In the genomic region with DNA sequence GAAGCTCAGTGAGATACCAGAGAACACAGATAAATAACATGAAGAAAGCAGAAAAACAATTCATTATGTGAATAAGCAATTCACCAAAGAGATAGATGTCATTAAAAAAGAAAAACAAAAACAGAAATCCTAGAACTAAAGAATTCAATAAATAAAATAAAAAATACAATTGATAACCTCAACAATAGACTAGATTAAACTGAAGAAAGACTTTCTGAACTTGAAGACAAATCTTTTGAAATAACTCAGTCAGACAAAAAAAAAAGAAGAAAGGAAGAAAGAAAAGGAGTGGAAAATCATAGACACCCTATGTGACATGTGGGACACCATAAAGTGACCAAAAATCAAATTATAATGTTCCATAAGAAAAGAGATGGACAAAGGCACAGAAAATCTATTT, we compare ENCODE assay signal across 19 cellular contexts. TPM values are rescaled to one million over a fixed set of nuclear protein-coding genes. Genes with fewer than 3 reads are reported as not detected.
DNase-seq lines count a peak whose midpoint lies in the region; ATAC-seq, FAIRE-seq and TF ChIP-seq lines count a peak whose summit lies in the region.
"Had no signal": no experiment of that assay in that cellular context is flagged by ENCODE, and none has a peak within 500 bp of the region (broad histone marks: within the 10 kb centered on the region; RNA-seq: fewer than 3 reads in every experiment).

No MANE protein-coding gene starts in this region.

- H3K9me1 ChIP-seq in K562 (ENCODE audit: control insufficient read depth, insufficient read depth, low read length), result no peaks in the 10 kb centered on the region

- no peak overlapping the region for H3K27ac Mint-ChIP-seq in activated naive CD4-positive, alpha-beta T cell treated with anti-CD3 and anti-CD28 coated beads, Interleukin-2, amount 50 U/mL, for 24 hours
- no peak overlapping the region for H3K27ac Mint-ChIP-seq in osteocyte (ENCODE audit: unreplicated experiment)

- CTCF ChIA-PET in K562 (lab: Yijun Ruan, JAX; ENCODE audit: low intra/inter-chr PET ratio), result no interaction called here

- no peak overlapping the region for H3K4me3 ChIP-seq in K562
- H3K4me3 ChIP-seq: GM12878, GM23248 had no signal

- H2AFZ ChIP-seq in K562 (ENCODE audit: low read depth, low read length), result no peak overlapping the region
- H2AFZ ChIP-seq: GM23248 had no signal

- peaks cover 18% of the 10 kb centered on the region for H3K9me3 Mint-ChIP-seq in activated naive CD4-positive, alpha-beta T cell treated with anti-CD3 and anti-CD28 coated beads, Interleukin-2, amount 50 U/mL, for 24 hours
- H3K9me3 Mint-ChIP-seq in osteocyte (ENCODE audit: unreplicated experiment), result peaks cover 45% of the 10 kb centered on the region

- H3K27ac ChIP-seq in K562 (ENCODE audit: extremely low read depth, low read depth, low read length), result no peak overlapping the region
- H3K27ac ChIP-seq: GM23248 had no signal

- H3K27me3 ChIP-seq in K562 (ENCODE audit: control insufficient read depth in 2 of 2, insufficient read depth in 2 of 2, low read length in 2 of 2), result no peaks in the 10 kb centered on the region

- BruUV-seq in K562 (replicated peaks; lab: Mats Ljungman, UMichigan), result no TSS peak

- no peak for TF ChIP-seq POLR2A in K562 (conservative IDR thresholded peaks at IDR 0.05)

- H3K36me3 ChIP-seq in K562 (ENCODE audit: control insufficient read depth, insufficient read depth, low read length), result no peaks in the 10 kb centered on the region

- no peak for ATAC-seq in K562
- ATAC-seq: GM12878 had no signal

- peaks cover 3% of the 10 kb centered on the region for H3K9me3 ChIP-seq in K562 (replicated peaks; ENCODE audit: control insufficient read depth, insufficient read depth, low read depth, low read length)

- no peaks in the 10 kb centered on the region for H3K79me2 ChIP-seq in K562 (ENCODE audit: control insufficient read depth, insufficient read depth, low read length)

- H4K20me1 ChIP-seq in K562 (replicated peaks; ENCODE audit: control insufficient read depth, insufficient read depth, low read length), result no peaks in the 10 kb centered on the region

- H3K27me3 Mint-ChIP-seq in activated naive CD4-positive, alpha-beta T cell treated with anti-CD3 and anti-CD28 coated beads, Interleukin-2, amount 50 U/mL, for 24 hours, result no peaks in the 10 kb centered on the region
- H3K27me3 Mint-ChIP-seq in osteocyte (ENCODE audit: unreplicated experiment), result no peaks in the 10 kb centered on the region
- H3K27me3 Mint-ChIP-seq: CD4-positive, alpha-beta memory T cell had no signal

- no peaks in the 10 kb centered on the region for H3K4me1 Mint-ChIP-seq in activated naive CD4-positive, alpha-beta T cell treated with anti-CD3 and anti-CD28 coated beads, Interleukin-2, amount 50 U/mL, for 24 hours
- H3K4me1 Mint-ChIP-seq in osteocyte (ENCODE audit: unreplicated experiment), result no peaks in the 10 kb centered on the region
- H3K4me1 Mint-ChIP-seq: CD4-positive, alpha-beta memory T cell had no signal

- no peak for TF ChIP-seq CTCF in K562 (IDR thresholded peaks at IDR 0.05 in 2 of 3, conservative IDR thresholded peaks at IDR 0.05 in 1 of 3; ENCODE audit: insufficient read depth in 2 of 3, low read depth in 1 of 3, low read length in 3 of 3)
- no peak for TF ChIP-seq CTCF in osteocyte (IDR thresholded peaks at IDR 0.05)

- no peak for FAIRE-seq in K562 (lab: Jason Lieb, UNC)
- FAIRE-seq in islet of Langerhans (lab: Jason Lieb, UNC), result peak; percentile 24
- FAIRE-seq: GM12878, GM19239, H1 had no signal

- no peaks in the 10 kb centered on the region for H3K4me1 ChIP-seq in K562 (replicated peaks in 1 of 2; ENCODE audit: control insufficient read depth in 2 of 2, insufficient read depth in 2 of 2, low read length in 2 of 2)

- POLR2A ChIA-PET in K562 (lab: Yijun Ruan, JAX), result no interaction called here

- DNase-seq in activated naive CD4-positive, alpha-beta T cell (lab: John Stamatoyannopoulos, UW), result no peak
- no peak for DNase-seq in K562 (ENCODE audit: extremely low read depth in 1 of 4, low spot score in 3 of 4)
- DNase-seq in osteocyte (ENCODE audit: extremely low spot score, unreplicated experiment), result no peak
- DNase-seq in DMS 273 treated with DMSO at 0.1 percent for 48 hours (lab: John Stamatoyannopoulos, UW), result no peak
- DNase-seq: C1 segment of cervical spinal cord; Calu3; CD4-positive, alpha-beta memory T cell; COR-L47; DMS153; DND-41; GDM1; GM23248; H7; HCEC 1CT had no signal

- intact Hi-C loops in K562 (cut with micrococcal nuclease), result no loop called here

- in situ Hi-C loops in K562 (cut with MboI), result no loop called here

- no peak overlapping the region for H3K9ac ChIP-seq in K562 (ENCODE audit: insufficient read depth in 1 of 2, low read depth in 2 of 2, low read length in 2 of 2)
- H3K9ac ChIP-seq: GM23248 had no signal

- H3K4me2 ChIP-seq in K562 (ENCODE audit: insufficient read depth, low read length), result no peak overlapping the region

- TF ChIP-seq RAD21 in K562 (CRISPR knock-in tag; conservative IDR thresholded peaks at IDR 0.05 in 1 of 2, IDR thresholded peaks at IDR 0.05 in 1 of 2), result no peak

- peaks cover 25% of the 10 kb centered on the region for H3K36me3 Mint-ChIP-seq in activated naive CD4-positive, alpha-beta T cell treated with anti-CD3 and anti-CD28 coated beads, Interleukin-2, amount 50 U/mL, for 24 hours
- peaks cover 11% of the 10 kb centered on the region for H3K36me3 Mint-ChIP-seq in osteocyte (ENCODE audit: unreplicated experiment)

- H3K4me3 Mint-ChIP-seq in activated naive CD4-positive, alpha-beta T cell treated with anti-CD3 and anti-CD28 coated beads, Interleukin-2, amount 50 U/mL, for 24 hours, result peak overlapping the region; percentile 7
- H3K4me3 Mint-ChIP-seq in osteocyte (ENCODE audit: unreplicated experiment), result no peak overlapping the region
- H3K4me3 Mint-ChIP-seq: CD4-positive, alpha-beta memory T cell had no signal

- TF ChIP-seq EP300 in K562 (IDR thresholded peaks at IDR 0.05; ENCODE audit: low read length), result no peak

TF ChIP-seq in K562, 482 proteins besides CTCF, POLR2A, EP300 and RAD21 (continues in another document):
- TF ChIP-seq, protein P1, sequence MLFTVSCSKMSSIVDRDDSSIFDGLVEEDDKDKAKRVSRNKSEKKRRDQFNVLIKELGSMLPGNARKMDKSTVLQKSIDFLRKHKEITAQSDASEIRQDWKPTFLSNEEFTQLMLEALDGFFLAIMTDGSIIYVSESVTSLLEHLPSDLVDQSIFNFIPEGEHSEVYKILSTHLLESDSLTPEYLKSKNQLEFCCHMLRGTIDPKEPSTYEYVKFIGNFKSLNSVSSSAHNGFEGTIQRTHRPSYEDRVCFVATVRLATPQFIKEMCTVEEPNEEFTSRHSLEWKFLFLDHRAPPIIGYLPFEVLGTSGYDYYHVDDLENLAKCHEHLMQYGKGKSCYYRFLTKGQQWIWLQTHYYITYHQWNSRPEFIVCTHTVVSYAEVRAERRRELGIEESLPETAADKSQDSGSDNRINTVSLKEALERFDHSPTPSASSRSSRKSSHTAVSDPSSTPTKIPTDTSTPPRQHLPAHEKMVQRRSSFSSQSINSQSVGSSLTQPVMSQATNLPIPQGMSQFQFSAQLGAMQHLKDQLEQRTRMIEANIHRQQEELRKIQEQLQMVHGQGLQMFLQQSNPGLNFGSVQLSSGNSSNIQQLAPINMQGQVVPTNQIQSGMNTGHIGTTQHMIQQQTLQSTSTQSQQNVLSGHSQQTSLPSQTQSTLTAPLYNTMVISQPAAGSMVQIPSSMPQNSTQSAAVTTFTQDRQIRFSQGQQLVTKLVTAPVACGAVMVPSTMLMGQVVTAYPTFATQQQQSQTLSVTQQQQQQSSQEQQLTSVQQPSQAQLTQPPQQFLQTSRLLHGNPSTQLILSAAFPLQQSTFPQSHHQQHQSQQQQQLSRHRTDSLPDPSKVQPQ (CRISPR knock-in tag; IDR thresholded peaks at IDR 0.05; ENCODE audit: borderline replicate concordance), result no peak
- TF ChIP-seq NUFIP1 (IDR thresholded peaks at IDR 0.05; ENCODE audit: partially characterized antibody), result no peak
- TF ChIP-seq ZNF561 (CRISPR knock-in tag; conservative IDR thresholded peaks at IDR 0.05), result no peak
- TF ChIP-seq, protein P2, sequence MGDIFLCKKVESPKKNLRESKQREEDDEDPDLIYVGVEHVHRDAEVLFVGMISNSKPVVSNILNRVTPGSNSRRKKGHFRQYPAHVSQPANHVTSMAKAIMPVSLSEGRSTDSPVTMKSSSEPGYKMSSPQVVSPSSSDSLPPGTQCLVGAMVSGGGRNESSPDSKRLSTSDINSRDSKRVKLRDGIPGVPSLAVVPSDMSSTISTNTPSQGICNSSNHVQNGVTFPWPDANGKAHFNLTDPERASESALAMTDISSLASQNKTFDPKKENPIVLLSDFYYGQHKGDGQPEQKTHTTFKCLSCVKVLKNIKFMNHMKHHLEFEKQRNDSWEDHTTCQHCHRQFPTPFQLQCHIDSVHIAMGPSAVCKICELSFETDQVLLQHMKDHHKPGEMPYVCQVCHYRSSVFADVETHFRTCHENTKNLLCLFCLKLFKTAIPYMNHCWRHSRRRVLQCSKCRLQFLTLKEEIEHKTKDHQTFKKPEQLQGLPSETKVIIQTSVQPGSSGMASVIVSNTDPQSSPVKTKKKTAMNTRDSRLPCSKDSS (IDR thresholded peaks at IDR 0.05; ENCODE audit: low read depth, partially characterized antibody), result peak; percentile 45
- no peak for TF ChIP-seq ZNF696 (CRISPR knock-in tag; conservative IDR thresholded peaks at IDR 0.05)
- no peak for TF ChIP-seq THRAP3 (IDR thresholded peaks at IDR 0.05; ENCODE audit: borderline replicate concordance)
- TF ChIP-seq TRIM28 (IDR thresholded peaks at IDR 0.05), result peak; percentile 86; the same call in 1 of the 2 replicates

RNA-seq across cellular contexts. Expression of a gene that starts 14.0 kb away (rescaled TPM):
- total RNA-seq in K562 (2011; cell fraction: chromatin; rRNA removed; ENCODE audit: low replicate concordance), result 101 and 216 TPM in 2 replicates
- 66.2 and 82.1 TPM in 2 replicates for total RNA-seq in K562 (2011; cell fraction: nucleolus; rRNA removed)
- total RNA-seq in K562 (2011; cell fraction: nucleoplasm; rRNA removed), result 126 and 163 TPM in 2 replicates
- total RNA-seq in K562 (2014; rRNA removed) (64.5 and 71.8 TPM in 2 replicates), K562 (2014; rRNA removed; fragmentation: Illumina TruSeq; extraction: Trizol) (99.9 and 112 TPM in 2 replicates), K562 (2015; rRNA removed; fragmentation: Illumina TruSeq; extraction: Trizol) (79.7 and 88.7 TPM in 2 replicates), K562 (2021) (104 and 112 TPM in 2 replicates), osteocyte (128 and 132 TPM in 2 replicates)
- polyA plus RNA-seq in K562 (2011; rRNA removed) (32.4 and 54.4 TPM in 2 replicates), K562 (2014; fragmentation: Illumina TruSeq; extraction: Trizol) (86.1 and 92.2 TPM in 2 replicates), K562 (2014; fragmentation: Nextera tagmentation; extraction: Ambion mirVana) (10 to 100 TPM; 51.9 to 75.0 TPM), K562 (2014; rRNA removed) (54.7 and 56.9 TPM in 2 replicates)
- 14.0 and 24.2 TPM in 2 replicates for polyA plus RNA-seq in K562 (2011; cell fraction: cytosol; rRNA removed)
- polyA plus RNA-seq in K562 (2011; cell fraction: nucleus; rRNA removed), result 26.6 and 28.4 TPM in 2 replicates
- 62.7 and 87.2 TPM in 2 replicates for polyA plus RNA-seq in K562 (2012)
- 117 and 153 TPM in 2 replicates for polyA minus RNA-seq in K562 (2011; rRNA and poly(A)+ RNA removed)
- polyA minus RNA-seq in K562 (2011; cell fraction: cytosol; rRNA and poly(A)+ RNA removed), result 32.7 and 53.4 TPM in 2 replicates
- polyA minus RNA-seq in K562 (2011; cell fraction: nucleus; rRNA and poly(A)+ RNA removed), result 39.6 and 49.0 TPM in 2 replicates
